22 cellular contexts compared by ENCODE assay signal in genomic region chr14:91843437-91843836, GRCh38.
"Had no signal": no experiment of that assay in that cellular context is flagged by ENCODE, and none has a peak within 500 bp of the region (broad histone marks: within the 10 kb centered on the region; RNA-seq: fewer than 3 reads in every experiment).

No MANE protein-coding gene starts in this region.

- ATAC-seq: activated CD4-positive, alpha-beta T cell treated with anti-CD3 and anti-CD28 coated beads for 36 hours had no signal

- DNase-seq: activated CD4-positive, alpha-beta memory T cell treated with anti-CD3 and anti-CD28 coated beads, Interleukin-2, amount 10 ng/mL, durations not matched to agents 7 days and 5 days; activated CD4-positive, alpha-beta T cell treated with anti-CD3 and anti-CD28 coated beads for 36 hours; activated CD4-positive, alpha-beta T cell treated with anti-CD3 and anti-CD28 coated beads, Interleukin-2, amount 50 U/mL, for 1 hour; activated CD4-positive, CD25-positive, alpha-beta regulatory T cell; activated naive CD4-positive, alpha-beta T cell; activated T-cell treated with anti-CD3 and anti-CD28 coated beads for 4 hours; aorta; caudate nucleus; MG63; MV-4-11; NCI-H1092 treated with DMSO at 0.1 percent for 48 hours; NCI-H1417 treated with DMSO at 0.1 percent for 48 hours; NCI-H1694; NCI-H2029; NCI-H2107; NCI-H345; NCI-H510A treated with DMSO at 0.1 percent for 48 hours; PC-9; SIG-M5; T-helper 2 cell; T1000 had no signal

- H3K9me3 Mint-ChIP-seq: activated CD4-positive, alpha-beta memory T cell treated with anti-CD3 and anti-CD28 coated beads, Interleukin-2, amount 10 ng/mL, durations not matched to agents 7 days and 5 days; activated naive CD4-positive, alpha-beta T cell treated with anti-CD3 and anti-CD28 coated beads, Interleukin-2, amount 50 U/mL, for 24 hours had no signal

- H3K27ac Mint-ChIP-seq: activated CD4-positive, alpha-beta memory T cell treated with anti-CD3 and anti-CD28 coated beads, Interleukin-2, amount 10 ng/mL, durations not matched to agents 7 days and 5 days; activated CD4-positive, alpha-beta T cell treated with anti-CD3 and anti-CD28 coated beads for 36 hours; activated naive CD4-positive, alpha-beta T cell treated with anti-CD3 and anti-CD28 coated beads, Interleukin-2, amount 50 U/mL, for 24 hours had no signal

- H3K27me3 Mint-ChIP-seq: activated CD4-positive, alpha-beta memory T cell treated with anti-CD3 and anti-CD28 coated beads, Interleukin-2, amount 10 ng/mL, durations not matched to agents 7 days and 5 days; activated CD4-positive, alpha-beta T cell treated with anti-CD3 and anti-CD28 coated beads for 36 hours; activated naive CD4-positive, alpha-beta T cell treated with anti-CD3 and anti-CD28 coated beads, Interleukin-2, amount 50 U/mL, for 24 hours had no signal

- H3K4me3 Mint-ChIP-seq: activated CD4-positive, alpha-beta memory T cell treated with anti-CD3 and anti-CD28 coated beads, Interleukin-2, amount 10 ng/mL, durations not matched to agents 7 days and 5 days; activated CD4-positive, alpha-beta T cell treated with anti-CD3 and anti-CD28 coated beads for 36 hours; activated naive CD4-positive, alpha-beta T cell treated with anti-CD3 and anti-CD28 coated beads, Interleukin-2, amount 50 U/mL, for 24 hours had no signal
